ENCODE assay signal across 22 cellular contexts in genomic region chrX:148441387-148441786, GRCh38.
"Had no signal": no experiment of that assay in that cellular context is flagged by ENCODE, and none has a peak within 500 bp of the region (broad histone marks: within the 10 kb centered on the region; RNA-seq: fewer than 3 reads in every experiment).

No MANE protein-coding gene starts in this region.

- ATAC-seq: left lung, sciatic nerve had no signal

- H3K4me1 Mint-ChIP-seq: brain; central memory CD8-positive, alpha-beta T cell had no signal

- H3K27me3 Mint-ChIP-seq: activated naive CD8-positive, alpha-beta T cell; brain; central memory CD8-positive, alpha-beta T cell had no signal

- H3K9me3 ChIP-seq: left lung, ovary, spleen, stomach, testis, upper lobe of left lung had no signal

- H3K36me3 Mint-ChIP-seq: activated naive CD8-positive, alpha-beta T cell; brain; naive B cell had no signal

- H3K27me3 ChIP-seq: left lung, ovary, spleen, stomach, testis, upper lobe of left lung had no signal

- H3K27ac ChIP-seq: left lung, ovary, spleen, stomach, testis, upper lobe of left lung had no signal

- H3K4me3 Mint-ChIP-seq: activated naive CD8-positive, alpha-beta T cell; brain; central memory CD8-positive, alpha-beta T cell; naive B cell had no signal

- H3K4me3 ChIP-seq: left lung, ovary, spleen, stomach, testis, upper lobe of left lung had no signal

- DNase-seq: activated CD4-positive, alpha-beta T cell treated with anti-CD3 and anti-CD28 coated beads, Interleukin-2, amount 50 U/mL, for 1 hour; activated CD8-positive, alpha-beta memory T cell treated with anti-CD3 and anti-CD28 coated beads for 24 hours; activated gamma-delta T cell treated with Interleukin-2 at 50 U/mL for 16 hours; amniotic stem cell; cortex of kidney; effector CD4-positive, alpha-beta T cell; foreskin fibroblast; glutamatergic neuron; hypothalamus; left lung; mammary epithelial cell; naive B cell; ovary; spleen; stimulated activated CD4-positive, alpha-beta T cell treated with anti-CD3 and anti-CD28 coated beads, Interleukin-1b, Interleukin-23, amount 100 ng/mL, for 48 hours; stomach; testis; upper lobe of left lung had no signal

- H3K9me3 Mint-ChIP-seq: brain; central memory CD8-positive, alpha-beta T cell had no signal

- H3K27ac Mint-ChIP-seq: activated naive CD8-positive, alpha-beta T cell; brain; naive B cell had no signal

- H3K36me3 ChIP-seq: left lung, ovary, spleen, stomach, upper lobe of left lung had no signal

- H3K4me1 ChIP-seq: left lung, spleen, stomach, upper lobe of left lung had no signal
